In the genomic region with DNA sequence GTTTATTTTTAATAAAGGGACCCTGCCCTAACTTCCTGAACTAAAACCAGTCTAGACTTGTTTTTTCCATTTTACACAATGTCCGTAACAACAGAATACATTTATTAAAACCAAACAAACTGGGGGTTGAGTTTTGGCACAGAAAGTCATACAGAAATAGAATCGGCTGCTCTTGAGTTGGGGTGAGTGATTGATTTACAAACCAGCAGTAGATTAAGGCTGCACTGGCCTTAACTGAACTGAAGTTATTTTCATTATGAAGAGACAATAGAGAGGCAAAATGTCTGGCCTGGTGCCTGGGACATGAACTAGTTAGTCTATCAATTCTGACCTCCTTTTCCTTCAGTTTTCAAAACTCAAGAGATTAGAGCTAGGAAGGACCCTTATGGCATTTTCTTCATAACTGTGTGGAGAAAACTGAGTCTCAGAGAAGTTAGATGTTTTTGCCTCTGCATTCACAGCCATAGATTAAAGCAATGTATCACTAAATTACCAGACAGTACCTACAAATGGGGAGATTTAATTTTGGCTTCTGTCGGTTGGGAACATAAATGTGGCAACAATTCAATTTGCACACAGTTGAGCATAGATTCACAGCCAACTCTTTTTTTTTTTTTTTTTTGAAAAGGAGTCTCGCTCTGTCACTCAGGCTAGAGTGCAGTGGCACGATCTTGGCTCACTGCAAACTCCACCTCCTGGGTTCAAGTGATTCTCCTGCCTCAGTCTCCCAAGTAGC, we compare ENCODE assay signal across 2 cellular contexts.
TF ChIP-seq lines count a peak whose summit lies in the region.

No MANE protein-coding gene starts in this region.

TF ChIP-seq in SK-N-SH treated with all-trans-retinoic acid at 6 μM for 48 hours, 23 proteins besides CTCF, POLR2A, EP300 and RAD21:
- TF ChIP-seq RARB (CRISPR knock-in tag; IDR thresholded peaks at IDR 0.05) (no peak), ZNF565 (CRISPR knock-in tag; conservative IDR thresholded peaks at IDR 0.05; ENCODE audit: low read depth) (no peak), GLIS3 (CRISPR knock-in tag; IDR thresholded peaks at IDR 0.05) (no peak), ZFP3 (CRISPR knock-in tag; IDR thresholded peaks at IDR 0.05) (no peak), POU6F1 (CRISPR knock-in tag; IDR thresholded peaks at IDR 0.05; ENCODE audit: borderline replicate concordance, low read depth) (no peak), TOX (CRISPR knock-in tag; IDR thresholded peaks at IDR 0.05; ENCODE audit: borderline replicate concordance) (no peak)
TF ChIP-seq in SK-N-SH treated with all-trans-retinoic acid at 6 μM for 48 hours: peak in this region for 0.

TF ChIP-seq in endothelial cell of umbilical vein, 7 proteins besides CTCF, POLR2A, EP300 and RAD21:
- TF ChIP-seq MYC (IDR thresholded peaks at IDR 0.05; ENCODE audit: low read depth, low read length), result no peak
- TF ChIP-seq JUN (IDR thresholded peaks at IDR 0.05; ENCODE audit: borderline replicate concordance, insufficient read depth, insufficient read length, low read depth), result peak; percentile 1
